ENCODE assay signal across 15 cellular contexts in the genomic region with DNA sequence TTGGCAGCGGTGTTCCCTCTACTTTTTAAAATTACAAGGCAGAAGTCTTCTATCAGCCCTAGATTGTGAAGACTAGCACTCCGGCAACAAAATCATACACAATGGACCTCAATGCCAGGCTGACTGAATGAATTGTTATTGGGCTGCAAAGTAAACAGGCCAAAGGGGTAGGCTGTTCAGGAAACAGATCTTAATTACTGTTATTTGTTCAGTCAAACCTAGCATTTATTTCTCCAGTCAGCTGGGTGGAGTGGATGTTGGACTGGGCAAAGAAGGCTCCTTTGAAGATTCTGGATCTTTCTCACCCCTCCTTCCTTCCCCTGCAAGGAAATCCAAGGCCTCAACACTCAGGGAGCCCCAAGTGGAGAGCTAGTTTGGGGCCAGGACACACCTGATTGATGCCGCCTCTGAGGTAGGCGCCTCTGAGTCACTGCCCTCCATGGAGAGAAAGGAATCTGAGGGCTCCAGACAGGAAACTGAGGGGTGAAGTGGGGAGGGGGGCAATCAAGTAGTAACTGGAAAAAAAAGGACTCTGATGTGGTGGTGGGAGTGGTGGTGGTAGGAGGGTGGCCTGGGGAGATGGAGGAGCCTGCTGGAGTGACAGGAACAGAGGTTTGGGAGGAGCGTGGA. TPM values are rescaled to one million over a fixed set of nuclear protein-coding genes. Genes with fewer than 3 reads are reported as not detected.
DNase-seq lines count a peak whose midpoint lies in the region; ATAC-seq and TF ChIP-seq lines count a peak whose summit lies in the region.
"Had no signal": no experiment of that assay in that cellular context is flagged by ENCODE, and none has a peak within 500 bp of the region (broad histone marks: within the 10 kb centered on the region; RNA-seq: fewer than 3 reads in every experiment).

No MANE protein-coding gene starts in this region.

- DNase-seq in CD8-positive, alpha-beta T cell: peak in 1 of 7 experiments; percentile 27
- DNase-seq in activated T-helper 1 cell treated with anti-CD3 and anti-CD28 coated beads, Interleukin-12 subunit alpha, Interleukin-12 subunit beta, Interleukin-2, Interleukin-4 antibody, amounts not matched to agents 30 ng/mL and 10 ng/mL and 1 ng/mL, durations not matched to agents 14 hours and 24 hours and 36 hours (ENCODE audit: low spot score): no peak
- DNase-seq in right lobe of liver (no peak), NCI-H524 treated with DMSO at 0.1 percent for 48 hours (lab: John Stamatoyannopoulos, UW) (no peak), A673 (ENCODE audit: low spot score) (no peak)
- DNase-seq: activated CD8-positive, alpha-beta memory T cell treated with anti-CD3 and anti-CD28 coated beads for 24 hours; anterior cingulate cortex; effector CD8-positive, alpha-beta T cell; Karpas-422; kidney glomerular epithelial cell; naive B cell had no signal

- peak overlapping the region; percentile 87 for H3K27ac Mint-ChIP-seq in CD8-positive, alpha-beta T cell
- H3K27ac Mint-ChIP-seq in activated T-helper 1 cell treated with anti-CD3 and anti-CD28 coated beads, Interleukin-12 subunit alpha, Interleukin-12 subunit beta, Interleukin-2, Interleukin-4 antibody, amounts not matched to agents 30 ng/mL and 10 ng/mL and 1 ng/mL, durations not matched to agents 14 hours and 24 hours and 36 hours: peak overlapping the region; percentile 43

- peaks cover 74% of the 10 kb centered on the region for H3K4me1 Mint-ChIP-seq in CD8-positive, alpha-beta T cell (ENCODE audit: low read depth)
- peaks cover 47% of the 10 kb centered on the region for H3K4me1 Mint-ChIP-seq in activated T-helper 1 cell treated with anti-CD3 and anti-CD28 coated beads, Interleukin-12 subunit alpha, Interleukin-12 subunit beta, Interleukin-2, Interleukin-4 antibody, amounts not matched to agents 30 ng/mL and 10 ng/mL and 1 ng/mL, durations not matched to agents 14 hours and 24 hours and 36 hours (ENCODE audit: low read depth)

- peaks cover 73% of the 10 kb centered on the region for H3K4me1 ChIP-seq in CD8-positive, alpha-beta T cell (ENCODE audit: insufficient read depth, low read length)
- H3K4me1 ChIP-seq in right lobe of liver (peaks cover 0 to 58% (median 23%) of the 10 kb centered on the region in 4 donors), A673 (ENCODE audit: insufficient read depth, low read length, poor library complexity, severe bottlenecking) (no peaks in the 10 kb centered on the region)

- CTCF ChIA-PET in CD8-positive, alpha-beta T cell (lab: Charles Lee): interaction anchor here (0.8 to 1.1 kb wide), 2 partner anchors 28 to 48 kb away, joined by 3 read pairs; no protein-coding TSS in a partner anchor
- CTCF ChIA-PET in A673 (lab: Charles Lee): no interaction called here

- TF ChIP-seq POLR2A in right lobe of liver (IDR thresholded peaks at IDR 0.05): no peak

- TF ChIP-seq CTCF in CD8-positive, alpha-beta T cell (IDR thresholded peaks at IDR 0.05): no peak
- TF ChIP-seq CTCF in right lobe of liver (IDR thresholded peaks at IDR 0.05) (no peak), A673 (conservative IDR thresholded peaks at IDR 0.05; ENCODE audit: low read depth, low read length) (no peak)

- no TSS peak for BruUV-seq in A673 (replicated peaks; lab: Mats Ljungman, UMichigan)

- intact Hi-C loops in CD8-positive, alpha-beta T cell (cut with DNase I, micrococcal nuclease): no loop called here
- intact Hi-C loops in activated T-helper 1 cell treated with anti-CD3 and anti-CD28 coated beads, Interleukin-12 subunit alpha, Interleukin-12 subunit beta, Interleukin-2, Interleukin-4 antibody, amounts not matched to agents 30 ng/mL and 10 ng/mL and 1 ng/mL, durations not matched to agents 14 hours and 24 hours and 36 hours (cut with micrococcal nuclease): no loop called here
- intact Hi-C loops in right lobe of liver (cut with DNase I) (no loop called here), A673 (cut with micrococcal nuclease; ENCODE audit: unreplicated experiment) (no loop called here)

- peak overlapping the region; percentile 15 for H3K4me3 Mint-ChIP-seq in CD8-positive, alpha-beta T cell
- H3K4me3 Mint-ChIP-seq in activated T-helper 1 cell treated with anti-CD3 and anti-CD28 coated beads, Interleukin-12 subunit alpha, Interleukin-12 subunit beta, Interleukin-2, Interleukin-4 antibody, amounts not matched to agents 30 ng/mL and 10 ng/mL and 1 ng/mL, durations not matched to agents 14 hours and 24 hours and 36 hours: no peak overlapping the region
- H3K4me3 Mint-ChIP-seq: naive B cell had no signal

- POLR2A ChIA-PET in CD8-positive, alpha-beta T cell (lab: Charles Lee): interaction anchor here (0.8 to 4.1 kb wide), 3 partner anchors 15 to 163 kb away, joined by 3 to 19 read pairs (median 4); no protein-coding TSS in a partner anchor
- POLR2A ChIA-PET in A673 (lab: Charles Lee; ENCODE audit: low non-redundant PET): no interaction called here

- H3K27me3 Mint-ChIP-seq in CD8-positive, alpha-beta T cell (ENCODE audit: low read depth): no peaks in the 10 kb centered on the region
- no peaks in the 10 kb centered on the region for H3K27me3 Mint-ChIP-seq in activated T-helper 1 cell treated with anti-CD3 and anti-CD28 coated beads, Interleukin-12 subunit alpha, Interleukin-12 subunit beta, Interleukin-2, Interleukin-4 antibody, amounts not matched to agents 30 ng/mL and 10 ng/mL and 1 ng/mL, durations not matched to agents 14 hours and 24 hours and 36 hours (ENCODE audit: insufficient read depth)
- H3K27me3 Mint-ChIP-seq: naive B cell had no signal

- WGBS in right lobe of liver (ENCODE audit: insufficient coverage, low coverage, low lambda C conversion rate, missing lambda C conversion rate): 96% methylated on average over 5 of the region's 5 CpGs

- H3K9me3 ChIP-seq in CD8-positive, alpha-beta T cell (ENCODE audit: low read length): no peaks in the 10 kb centered on the region
- H3K9me3 ChIP-seq in KOPT-K1 (ENCODE audit: insufficient read depth, low read length, poor library complexity, severe bottlenecking): no peaks in the 10 kb centered on the region
- no peaks in the 10 kb centered on the region for H3K9me3 ChIP-seq in right lobe of liver
- H3K9me3 ChIP-seq in A673 (ENCODE audit: low read depth, low read length, poor library complexity, severe bottlenecking): no peaks in the 10 kb centered on the region

- no peaks in the 10 kb centered on the region for H3K36me3 ChIP-seq in CD8-positive, alpha-beta T cell (ENCODE audit: insufficient read depth, low read length)
- H3K36me3 ChIP-seq in KOPT-K1 (ENCODE audit: insufficient read depth, low read length) (peaks cover 11% of the 10 kb centered on the region; the same call in 1 of the 2 replicates), right lobe of liver (no peaks in the 10 kb centered on the region), A673 (ENCODE audit: insufficient read depth, low read length, poor library complexity, severe bottlenecking) (no peaks in the 10 kb centered on the region)

- H3K4me3 ChIP-seq in CD8-positive, alpha-beta T cell (ENCODE audit: low read depth, low read length): no peak overlapping the region
- H3K4me3 ChIP-seq in right lobe of liver (no peak overlapping the region), A673 (ENCODE audit: low read depth, low read length, poor library complexity, severe bottlenecking) (no peak overlapping the region)

- peaks cover 49% of the 10 kb centered on the region for H3K36me3 Mint-ChIP-seq in CD8-positive, alpha-beta T cell
- H3K36me3 Mint-ChIP-seq in activated T-helper 1 cell treated with anti-CD3 and anti-CD28 coated beads, Interleukin-12 subunit alpha, Interleukin-12 subunit beta, Interleukin-2, Interleukin-4 antibody, amounts not matched to agents 30 ng/mL and 10 ng/mL and 1 ng/mL, durations not matched to agents 14 hours and 24 hours and 36 hours (ENCODE audit: low read depth): peaks cover 17% of the 10 kb centered on the region

- no peak for ATAC-seq in CD8-positive, alpha-beta T cell
- ATAC-seq in right lobe of liver: no peak
- ATAC-seq in GM18502 (IDR thresholded peaks at IDR 0.05; ENCODE audit: poor library complexity, unreplicated experiment): no peak
- no peak for ATAC-seq in HG03565 (IDR thresholded peaks at IDR 0.05; ENCODE audit: unreplicated experiment)
- ATAC-seq: Panc1 had no signal

- H3K27ac ChIP-seq in CD8-positive, alpha-beta T cell (ENCODE audit: low read depth, low read length): no peak overlapping the region
- H3K27ac ChIP-seq in KOPT-K1 (ENCODE audit: low read depth, low read length, poor library complexity, severe bottlenecking): peak overlapping the region; percentile 28
- H3K27ac ChIP-seq in right lobe of liver: peak overlapping the region in 2 of 3 donors; percentile 91 to 97
- H3K27ac ChIP-seq in A673 (ENCODE audit: low read depth, low read length, poor library complexity, severe bottlenecking): no peak overlapping the region

- H3K9me3 Mint-ChIP-seq in CD8-positive, alpha-beta T cell: no peaks in the 10 kb centered on the region
- H3K9me3 Mint-ChIP-seq in activated T-helper 1 cell treated with anti-CD3 and anti-CD28 coated beads, Interleukin-12 subunit alpha, Interleukin-12 subunit beta, Interleukin-2, Interleukin-4 antibody, amounts not matched to agents 30 ng/mL and 10 ng/mL and 1 ng/mL, durations not matched to agents 14 hours and 24 hours and 36 hours: no peaks in the 10 kb centered on the region
- H3K9me3 Mint-ChIP-seq: naive B cell had no signal

- H3K27me3 ChIP-seq in CD8-positive, alpha-beta T cell (ENCODE audit: insufficient read depth, low read length): no peaks in the 10 kb centered on the region
- H3K27me3 ChIP-seq in right lobe of liver (no peaks in the 10 kb centered on the region), A673 (replicated peaks; ENCODE audit: insufficient read depth, low read depth, low read length, poor library complexity) (no peaks in the 10 kb centered on the region)

RNA-seq across cellular contexts. Expression of gene SERINC5, which starts 35.5 kb away (rescaled TPM):
- 100 to 1,000 TPM; 112 to 117 TPM for total RNA-seq in CD8-positive, alpha-beta T cell
- total RNA-seq in activated T-helper 1 cell treated with anti-CD3 and anti-CD28 coated beads, Interleukin-12 subunit alpha, Interleukin-12 subunit beta, Interleukin-2, Interleukin-4 antibody, amounts not matched to agents 30 ng/mL and 10 ng/mL and 1 ng/mL, durations not matched to agents 14 hours and 24 hours and 36 hours: 21.2 and 22.8 TPM in 2 replicates
- total RNA-seq in right lobe of liver: 10 to 100 TPM; 30.1 to 82.1 (median 57.9) TPM
- total RNA-seq in A673 (2021): 20.6 and 21.0 TPM in 2 replicates

Comparison
In these comparisons a context has a peak if more than half of its experiments do, and no peak if none do; other contexts are left out.
1. H3K27ac ChIP-seq: peak in KOPT-K1 (single experiment) and right lobe of liver (2 of 3); none in CD8-positive, alpha-beta T cell (single experiment) and A673 (single experiment).